In the genomic region with DNA sequence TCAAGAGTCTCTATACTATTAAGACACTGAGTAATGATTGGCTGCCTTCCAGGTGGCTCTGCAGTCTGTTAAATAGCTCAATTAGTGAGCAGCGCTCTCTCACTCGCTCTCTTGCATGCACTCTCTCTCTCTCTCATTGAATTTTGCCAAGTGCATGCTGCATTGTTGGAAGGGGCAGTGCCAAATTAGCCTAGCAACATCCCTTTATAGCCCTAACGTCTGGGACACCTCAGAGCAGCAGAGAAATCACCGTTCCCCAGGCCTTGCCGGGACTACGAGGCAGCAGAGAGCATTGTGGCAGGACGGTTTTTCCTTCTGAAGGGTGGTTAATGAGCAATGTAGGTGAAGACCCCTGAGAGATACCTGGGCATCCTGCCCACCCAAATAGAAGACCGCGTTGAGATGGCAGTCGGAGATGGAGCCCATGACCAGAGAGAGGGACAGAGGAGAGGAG, we compare ENCODE assay signal across 13 cellular contexts.
DNase-seq lines count a peak whose midpoint lies in the region; ATAC-seq and TF ChIP-seq lines count a peak whose summit lies in the region.
"Had no signal": no experiment of that assay in that cellular context is flagged by ENCODE, and none has a peak within 500 bp of the region (broad histone marks: within the 10 kb centered on the region; RNA-seq: fewer than 3 reads in every experiment).

No MANE protein-coding gene starts in this region.

- H2AFZ ChIP-seq in MM.1S (ENCODE audit: low read length): no peak overlapping the region

- H3K4me1 ChIP-seq in MM.1S (ENCODE audit: low read length): no peaks in the 10 kb centered on the region
- H3K4me1 ChIP-seq: BLaER1 treated with 17β-estradiol and CSF1 and Interleukin-3, amounts not matched to agents 10 nM and 100 nM; Peyer's patch had no signal

- H3K4me2 ChIP-seq in MM.1S (ENCODE audit: low read depth, low read length): no peak overlapping the region
- H3K4me2 ChIP-seq: BLaER1 treated with 17β-estradiol and CSF1 and Interleukin-3, amounts not matched to agents 10 nM and 100 nM had no signal

- no peaks in the 10 kb centered on the region for H3K27me3 ChIP-seq in MM.1S (replicated peaks; ENCODE audit: insufficient read depth, low read length)
- H3K27me3 ChIP-seq: BLaER1 treated with 17β-estradiol and CSF1 and Interleukin-3, amounts not matched to agents 10 nM and 100 nM; Peyer's patch had no signal

- H3K27ac ChIP-seq in caudate nucleus (ENCODE audit: low read depth, low read length): peak overlapping the region; percentile 65
- H3K27ac ChIP-seq in MM.1S (ENCODE audit: low read length): no peak overlapping the region
- H3K27ac ChIP-seq: BLaER1 treated with 17β-estradiol and CSF1 and Interleukin-3, amounts not matched to agents 10 nM and 100 nM; Peyer's patch had no signal

- H3F3A ChIP-seq in MM.1S (ENCODE audit: insufficient read depth, low read length): no peaks in the 10 kb centered on the region

- no peaks in the 10 kb centered on the region for H4K20me1 ChIP-seq in MM.1S (ENCODE audit: insufficient read depth, low read length)
- H4K20me1 ChIP-seq: BLaER1 treated with 17β-estradiol and CSF1 and Interleukin-3, amounts not matched to agents 10 nM and 100 nM had no signal

- DNase-seq in DMS153 treated with DMSO at 0.1 percent for 48 hours (lab: John Stamatoyannopoulos, UW; ENCODE audit: unreplicated experiment) (peak; percentile 79), NCI-H2107 treated with DMSO at 0.1 percent for 48 hours (lab: John Stamatoyannopoulos, UW; ENCODE audit: unreplicated experiment) (peak; percentile 59), caudate nucleus (lab: John Stamatoyannopoulos, UW) (peak in 35 of 61 donors; percentile 10 to 84 (median 38)), pons (ENCODE audit: low spot score) (peak; percentile 82), MM.1S (no peak), GM19240 (ENCODE audit: insufficient read length, low spot score) (no peak)
- DNase-seq: activated CD8-positive, alpha-beta memory T cell treated with anti-CD3 and anti-CD28 coated beads for 24 hours; NCI-H146; Peyer's patch; T-helper 9 cell had no signal

- H3K9me2 ChIP-seq in MM.1S (replicated peaks; ENCODE audit: insufficient read depth, low read length): no peaks in the 10 kb centered on the region

- no peak for TF ChIP-seq CTCF in MM.1S (IDR thresholded peaks at IDR 0.05; ENCODE audit: low read length)

- H3K9ac ChIP-seq in MM.1S (ENCODE audit: low read length): no peak overlapping the region
- H3K9ac ChIP-seq: BLaER1 treated with 17β-estradiol and CSF1 and Interleukin-3, amounts not matched to agents 10 nM and 100 nM had no signal

- H3K79me2 ChIP-seq in MM.1S (ENCODE audit: low read length): no peaks in the 10 kb centered on the region

- H3K9me3 ChIP-seq in MM.1S (replicated peaks; ENCODE audit: insufficient read depth, low read length): no peaks in the 10 kb centered on the region
- H3K9me3 ChIP-seq: BLaER1 treated with 17β-estradiol and CSF1 and Interleukin-3, amounts not matched to agents 10 nM and 100 nM; Peyer's patch had no signal

- H3K36me3 ChIP-seq in MM.1S (replicated peaks; ENCODE audit: insufficient read depth, low read length): no peaks in the 10 kb centered on the region
- H3K36me3 ChIP-seq: BLaER1 treated with 17β-estradiol and CSF1 and Interleukin-3, amounts not matched to agents 10 nM and 100 nM; Peyer's patch had no signal

- ATAC-seq in GM18858 (IDR thresholded peaks at IDR 0.05; ENCODE audit: unreplicated experiment): no peak
- ATAC-seq in HG03108 (IDR thresholded peaks at IDR 0.05; ENCODE audit: unreplicated experiment): no peak

- no peak overlapping the region for H3K4me3 ChIP-seq in MM.1S (ENCODE audit: low read length)
- H3K4me3 ChIP-seq: BLaER1 treated with 17β-estradiol and CSF1 and Interleukin-3, amounts not matched to agents 10 nM and 100 nM; Peyer's patch had no signal

Comparison
In these comparisons a context has a peak if more than half of its experiments do, and no peak if none do; other contexts are left out.
1. DNase-seq: peak in DMS153 treated with DMSO at 0.1 percent for 48 hours (single experiment), NCI-H2107 treated with DMSO at 0.1 percent for 48 hours (single experiment), caudate nucleus (35 of 61) and pons (single experiment); none in MM.1S (single experiment) and GM19240 (single experiment).